10 cellular contexts compared by ENCODE assay signal in genomic region chr12:77001181-77001758, GRCh38.
"Had no signal": no experiment of that assay in that cellular context is flagged by ENCODE, and none has a peak within 500 bp of the region (broad histone marks: within the 10 kb centered on the region; RNA-seq: fewer than 3 reads in every experiment).

No MANE protein-coding gene starts in this region.

- H3K36me3 ChIP-seq: brain microvascular endothelial cell, stomach had no signal

- H3K27me3 ChIP-seq: brain microvascular endothelial cell, stomach had no signal

- H3K27ac ChIP-seq: brain microvascular endothelial cell, stomach had no signal

- H3K4me3 ChIP-seq: stomach had no signal

- H3K4me1 ChIP-seq: stomach had no signal

- FAIRE-seq: urothelium cell line had no signal

- DNase-seq: activated CD4-positive, alpha-beta T cell treated with anti-CD3 and anti-CD28 coated beads, Interleukin-2, amount 50 U/mL, for 48 hours; activated CD4-positive, CD25-positive, alpha-beta regulatory T cell treated with anti-CD3 and anti-CD28 coated beads, Interleukin-2, amount 50 U/mL, for 72 hours; activated CD8-positive, alpha-beta memory T cell treated with anti-CD3 and anti-CD28 coated beads, Interleukin-2, amount 10 ng/mL, durations not matched to agents 7 days and 5 days; activated effector memory CD4-positive, alpha-beta T cell treated with anti-CD3 and anti-CD28 coated beads, Interleukin-2, amount 50 U/mL, for 16 hours; activated T-cell treated with anti-CD3 and anti-CD28 coated beads, Interleukin-2, amount 50 U/mL, for 24 hours; amygdala; brain microvascular endothelial cell; effector memory CD4-positive, alpha-beta T cell; stomach had no signal

- H3K9me3 ChIP-seq: stomach had no signal
